34 cellular contexts compared by ENCODE assay signal in genomic region chr2:125373293-125373692, GRCh38.
"Had no signal": no experiment of that assay in that cellular context is flagged by ENCODE, and none has a peak within 500 bp of the region (broad histone marks: within the 10 kb centered on the region; RNA-seq: fewer than 3 reads in every experiment).

No MANE protein-coding gene starts in this region.

- H3K9ac ChIP-seq: KMS-11 had no signal

- FAIRE-seq: RCC 7860 had no signal

- H3K4me2 ChIP-seq: KMS-11, PC-9 had no signal

- H3K36me3 ChIP-seq: MG63, SJCRH30 had no signal

- H3K9me3 ChIP-seq: MG63, SJCRH30 had no signal

- H2AFZ ChIP-seq: PC-9 had no signal

- H3K27me3 ChIP-seq: MG63, SJCRH30 had no signal

- H3K4me1 ChIP-seq: SJCRH30 had no signal

- ATAC-seq: Panc1, Right ventricle myocardium inferior, SK-N-SH treated with all-trans-retinoic acid at 6 μM for 48 hours had no signal

- DNase-seq: Karpas-422, MG63, NCI-H1048, NCI-H1092 treated with DMSO at 0.1 percent for 48 hours, NCI-H1105 treated with DMSO at 0.1 percent for 48 hours, NCI-H1417, NCI-H1436, NCI-H146, NCI-H1694, NCI-H187, NCI-H1930, NCI-H2029 treated with DMSO at 0.1 percent for 48 hours, NCI-H2081 treated with DMSO at 0.1 percent for 48 hours, NCI-H2107, NCI-H2171, NCI-H226, NCI-H446 treated with DMSO at 0.1 percent for 48 hours, NCI-H510A, NCI-H524, NCI-H526, NCI-H69, NCI-H748 treated with DMSO at 0.1 percent for 48 hours, NCI-H82, PC-9, SHP77, SIG-M5, SJCRH30 had no signal

- H3K27ac ChIP-seq: KMS-11, PC-9, RWPE1, SJCRH30, SK-N-MC had no signal

- H3K4me3 ChIP-seq: MG63, PC-9, SJCRH30, SK-N-MC had no signal
